8 cellular contexts compared by ENCODE assay signal in genomic region chr20:9068896-9069663, GRCh38. TPM values are rescaled to one million over a fixed set of nuclear protein-coding genes. Genes with fewer than 3 reads are reported as not detected.
DNase-seq lines count a peak whose midpoint lies in the region; ATAC-seq and TF ChIP-seq lines count a peak whose summit lies in the region.

PLCB4 (plus strand) TSS chr20:9069087; CDS start chr20:9307815, 238,728 bp downstream.

- DNase-seq in NCI-H1436 (lab: John Stamatoyannopoulos, UW) (peak; percentile 57), NCI-H1436 treated with DMSO at 0.1 percent for 48 hours (lab: John Stamatoyannopoulos, UW) (no peak), NCI-H748 (lab: John Stamatoyannopoulos, UW; ENCODE audit: unreplicated experiment) (peak; percentile 90), coronary artery (ENCODE audit: low spot score) (no peak), left lung (peak in 1 of 2 donors; percentile 73), GM19238 (ENCODE audit: insufficient read length, low spot score) (no peak)

- H3K4me1 ChIP-seq in left lung (peaks cover 0 to 19% of the 10 kb centered on the region in 2 donors), thymus (ENCODE audit: control insufficient read depth, insufficient read depth, low read length) (peaks cover 5% of the 10 kb centered on the region)

- no peak for TF ChIP-seq CTCF in coronary artery (IDR thresholded peaks at IDR 0.05)
- no peak for TF ChIP-seq CTCF in left lung (IDR thresholded peaks at IDR 0.05)

- no peaks in the 10 kb centered on the region for H3K36me3 ChIP-seq in left lung
- no peaks in the 10 kb centered on the region for H3K36me3 ChIP-seq in thymus (ENCODE audit: control insufficient read depth, insufficient read depth)

- H3K4me3 ChIP-seq in coronary artery, result peak within 1 kb of the TSS; percentile 89
- peak within 1 kb of the TSS; percentile 51 to 56 for H3K4me3 ChIP-seq in left lung
- H3K4me3 ChIP-seq in thymus (ENCODE audit: low read length), result peak within 1 kb of the TSS; percentile 67

- peak; percentile 13 for ATAC-seq in left lung
- no peak for ATAC-seq in HG03095 (IDR thresholded peaks at IDR 0.05; ENCODE audit: unreplicated experiment)

- H3K27me3 ChIP-seq in left lung (peaks cover 0 to 34% of the 10 kb centered on the region in 2 donors), thymus (ENCODE audit: control insufficient read depth, insufficient read depth) (no peaks in the 10 kb centered on the region)

- intact Hi-C loops in left lung (cut with DNase I), result loop anchor here in 1 of 2 donors (10.0 kb wide), 1 partner anchor 214 kb away; no protein-coding TSS in a partner anchor

- peak within 1 kb of the TSS; percentile 89 to 95 for H3K27ac ChIP-seq in coronary artery
- H3K27ac ChIP-seq in left lung, result peak within 1 kb of the TSS; percentile 78 to 88
- peak within 1 kb of the TSS; percentile 64 for H3K27ac ChIP-seq in thymus (ENCODE audit: low read depth)

- under 1% methylated on average over 67 of the region's 68 CpGs for WGBS in thymus

- H3K9me3 ChIP-seq in left lung (no peaks in the 10 kb centered on the region), thymus (ENCODE audit: control insufficient read depth) (no peaks in the 10 kb centered on the region)

RNA-seq across cellular contexts. Expression of gene PLCB4, which starts in this region (rescaled TPM):
- total RNA-seq in left lung, result 1 to 10 TPM; 6.2 to 8.1 TPM
- 4.8 TPM for polyA plus RNA-seq in thymus

Comparison
In these comparisons a context has a peak if more than half of its experiments do, and no peak if none do; other contexts are left out.
1. DNase-seq: peak in NCI-H1436 (single experiment) and NCI-H748 (single experiment); none in NCI-H1436 treated with DMSO at 0.1 percent for 48 hours (single experiment), coronary artery (single experiment) and GM19238 (single experiment).
2. Peak in every context shown above with its lines, with median percentiles within 50 percentile points of each other: H3K27ac ChIP-seq and H3K4me3 ChIP-seq.